ENCODE assay signal across 23 cellular contexts in the genomic region with DNA sequence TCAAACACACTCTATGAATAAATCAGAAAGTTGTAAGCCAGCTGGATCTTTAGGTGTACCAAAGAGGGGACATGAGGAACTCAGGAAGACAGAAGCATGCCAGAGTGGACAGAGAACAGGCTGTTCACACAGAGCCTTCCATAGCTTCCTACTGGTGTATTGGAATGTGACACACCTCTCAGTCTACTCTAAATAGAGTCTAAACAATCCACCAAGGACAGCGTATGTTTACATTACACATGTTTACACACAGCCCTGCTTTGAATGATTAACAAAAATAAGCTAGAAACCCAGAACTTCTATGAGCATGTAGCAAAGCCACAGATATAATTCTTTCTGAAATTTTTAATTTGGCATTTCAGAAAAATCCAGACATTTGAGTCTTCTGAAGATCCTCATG.
"Had no signal": no experiment of that assay in that cellular context is flagged by ENCODE, and none has a peak within 500 bp of the region (broad histone marks: within the 10 kb centered on the region; RNA-seq: fewer than 3 reads in every experiment).

No MANE protein-coding gene starts in this region.

- H3K4me3 Mint-ChIP-seq: activated CD4-positive, alpha-beta T cell treated with anti-CD3 and anti-CD28 coated beads, Interleukin-2, amount 10 ng/mL, durations not matched to agents 24 days and 14 days; activated T-cell treated with anti-CD3 and anti-CD28 coated beads, Interleukin-2, amount 50 U/mL, for 4 hours; nephron; stimulated activated naive CD8-positive, alpha-beta T cell treated with anti-CD3 and anti-CD28 coated beads, Interleukin-15, amount 100 ng/mL, for 72 hours had no signal

- H3K27me3 Mint-ChIP-seq: activated CD4-positive, alpha-beta T cell treated with anti-CD3 and anti-CD28 coated beads, Interleukin-2, amount 10 ng/mL, durations not matched to agents 24 days and 14 days; stimulated activated naive CD8-positive, alpha-beta T cell treated with anti-CD3 and anti-CD28 coated beads, Interleukin-15, amount 100 ng/mL, for 72 hours had no signal

- ATAC-seq: activated T-cell treated with anti-CD3 and anti-CD28 coated beads, Interleukin-2, amount 50 U/mL, for 4 hours; foreskin keratinocyte; left lung; stimulated activated naive CD8-positive, alpha-beta T cell treated with anti-CD3 and anti-CD28 coated beads, Interleukin-15, amount 100 ng/mL, for 72 hours had no signal

- H3K9me3 ChIP-seq: left lung, suprapubic skin, transverse colon had no signal

- H3K9me3 Mint-ChIP-seq: activated CD4-positive, alpha-beta T cell treated with anti-CD3 and anti-CD28 coated beads, Interleukin-2, amount 10 ng/mL, durations not matched to agents 24 days and 14 days; nephron had no signal

- H3K4me1 ChIP-seq: foreskin keratinocyte, left lung, suprapubic skin, transverse colon had no signal

- H3K4me3 ChIP-seq: dorsolateral prefrontal cortex, left lung, skin epidermis, suprapubic skin, transverse colon had no signal

- FAIRE-seq: colon had no signal

- H3K4me1 Mint-ChIP-seq: activated CD4-positive, alpha-beta T cell treated with anti-CD3 and anti-CD28 coated beads, Interleukin-2, amount 10 ng/mL, durations not matched to agents 24 days and 14 days; nephron; stimulated activated naive CD8-positive, alpha-beta T cell treated with anti-CD3 and anti-CD28 coated beads, Interleukin-15, amount 100 ng/mL, for 72 hours had no signal

- H3K27ac Mint-ChIP-seq: activated CD4-positive, alpha-beta T cell treated with anti-CD3 and anti-CD28 coated beads, Interleukin-2, amount 10 ng/mL, durations not matched to agents 24 days and 14 days; nephron; stimulated activated naive CD8-positive, alpha-beta T cell treated with anti-CD3 and anti-CD28 coated beads, Interleukin-15, amount 100 ng/mL, for 72 hours had no signal

- H3K27ac ChIP-seq: brain microvascular endothelial cell, dorsolateral prefrontal cortex, foreskin keratinocyte, left lung, skin epidermis, suprapubic skin, transverse colon had no signal

- DNase-seq: activated CD4-positive, alpha-beta T cell treated with anti-CD3 and anti-CD28 coated beads, Interleukin-2, amount 10 ng/mL, durations not matched to agents 24 days and 14 days; activated CD8-positive, alpha-beta memory T cell treated with anti-CD3 and anti-CD28 coated beads, Interleukin-2, amount 50 U/mL, for 4 hours; activated effector memory CD4-positive, alpha-beta T cell treated with Interleukin-2 at 50 U/mL for 16 hours; activated naive CD4-positive, alpha-beta T cell treated with anti-CD3 and anti-CD28 coated beads, Interleukin-2, amount 50 U/mL, for 16 hours; activated T-cell treated with anti-CD3 and anti-CD28 coated beads, Interleukin-2, amount 50 U/mL, for 4 hours; aorta; brain microvascular endothelial cell; central memory CD4-positive, alpha-beta T cell; dorsolateral prefrontal cortex; foreskin keratinocyte; hippocampal formation; islet precursor cell; left lung; nucleus accumbens; right cardiac atrium; stimulated activated CD4-positive, alpha-beta T cell treated with anti-CD3 and anti-CD28 coated beads, Interleukin-15, amount 100 ng/mL, for 24 hours; stimulated activated CD4-positive, alpha-beta T cell treated with anti-CD3 and anti-CD28 coated beads, Interleukin-4, amount 100 ng/mL, for 1 hour; stimulated activated naive CD8-positive, alpha-beta T cell treated with anti-CD3 and anti-CD28 coated beads, Interleukin-15, amount 100 ng/mL, for 72 hours; transverse colon had no signal
